Comparison of ENCODE assay signal across 8 cellular contexts in genomic region chr20:32485770-32486248, GRCh38.
A peak's percentile ranks its signal among the peaks of the same experiment; 100 is the strongest.
DNase-seq lines count a peak whose midpoint lies in the region; ATAC-seq, FAIRE-seq and TF ChIP-seq lines count a peak whose summit lies in the region.

No MANE protein-coding gene starts in this region.

- peaks cover 6% of the 10 kb centered on the region; the same call in 1 of the 2 replicates for H3K4me1 ChIP-seq in MM.1S (ENCODE audit: low read length)
- peaks cover 29 to 30% of the 10 kb centered on the region in 2 donors for H3K4me1 ChIP-seq in duodenal mucosa (ENCODE audit: control insufficient read depth in 1 of 2, insufficient read depth in 2 of 2, low read length in 2 of 2)

- H3K4me2 ChIP-seq in MM.1S (ENCODE audit: low read depth, low read length) = peak overlapping the region; percentile 96

- CTCF ChIA-PET in CD4-positive, alpha-beta T cell (lab: Charles Lee) = interaction anchor here (0.9 to 2.4 kb wide), 15 partner anchors 10 to 167 kb away, joined by 3 to 13 read pairs (median 5); no protein-coding TSS in a partner anchor

- H2AFZ ChIP-seq in MM.1S (ENCODE audit: low read length) = peak overlapping the region; percentile 39; the same call in 1 of the 2 replicates

- H4K20me1 ChIP-seq in MM.1S (ENCODE audit: insufficient read depth, low read length) = no peaks in the 10 kb centered on the region

- H3K36me3 Mint-ChIP-seq in CD4-positive, alpha-beta T cell (ENCODE audit: low read depth) = peaks cover 38% of the 10 kb centered on the region
- H3K36me3 Mint-ChIP-seq in neural crest cell (ENCODE audit: low read depth) = no peaks in the 10 kb centered on the region

- ATAC-seq in CD4-positive, alpha-beta T cell (ENCODE audit: poor library complexity) = no peak
- ATAC-seq in HG03039 (IDR thresholded peaks at IDR 0.05; ENCODE audit: unreplicated experiment) = no peak

- no peaks in the 10 kb centered on the region for H3K36me3 ChIP-seq in MM.1S (replicated peaks; ENCODE audit: insufficient read depth, low read length)
- no peaks in the 10 kb centered on the region for H3K36me3 ChIP-seq in duodenal mucosa (ENCODE audit: control insufficient read depth in 1 of 2, insufficient read depth in 2 of 2, low read length in 2 of 2)

- no peaks in the 10 kb centered on the region for H3K79me2 ChIP-seq in MM.1S (ENCODE audit: low read length)

- H3K27ac ChIP-seq in CD4-positive, alpha-beta T cell (ENCODE audit: low read depth, low read length) = peak overlapping the region; percentile 47
- H3K27ac ChIP-seq in MM.1S (ENCODE audit: low read length) (no peak overlapping the region), duodenal mucosa (ENCODE audit: low read depth, low read length) (peak overlapping the region; percentile 11)

- intact Hi-C loops in CD4-positive, alpha-beta T cell (cut with DNase I, micrococcal nuclease) = loop anchor here (1.0 to 5.0 kb wide), 7 partner anchors 23 to 379 kb away; partner anchors contain the start of genes ASXL1 (in 2 of the 2) and TM9SF4 (in 1 of the 2)

- no peaks in the 10 kb centered on the region for H3K27me3 Mint-ChIP-seq in CD4-positive, alpha-beta T cell
- H3K27me3 Mint-ChIP-seq in neural crest cell (ENCODE audit: low read depth) = peaks cover 6% of the 10 kb centered on the region

- H3K9ac ChIP-seq in MM.1S (ENCODE audit: low read length) (no peak overlapping the region), duodenal mucosa (ENCODE audit: low read depth in 1 of 2, low read length in 2 of 2) (peak overlapping the region; percentile 11 to 63)

- H3K27ac Mint-ChIP-seq in CD4-positive, alpha-beta T cell = peak overlapping the region; percentile 88
- H3K27ac Mint-ChIP-seq in neural crest cell (ENCODE audit: unreplicated experiment) = no peak overlapping the region

- peak overlapping the region; percentile 97 for H3K4me3 Mint-ChIP-seq in CD4-positive, alpha-beta T cell
- H3K4me3 Mint-ChIP-seq in neural crest cell = peak overlapping the region; percentile 93

- no peak for DNase-seq in CD4-positive, alpha-beta T cell
- DNase-seq in MM.1S (no peak), neural crest cell (ENCODE audit: low read depth, low spot score) (no peak), occipital lobe (lab: John Stamatoyannopoulos, UW) (no peak), LoVo (ENCODE audit: low spot score) (no peak), GM19239 (ENCODE audit: insufficient read length, low spot score) (no peak)

- H3K9me2 ChIP-seq in MM.1S (replicated peaks; ENCODE audit: insufficient read depth, low read length) = no peaks in the 10 kb centered on the region

- H3K9me3 Mint-ChIP-seq in CD4-positive, alpha-beta T cell = no peaks in the 10 kb centered on the region
- peaks cover 2% of the 10 kb centered on the region for H3K9me3 Mint-ChIP-seq in neural crest cell

- H3K4me3 ChIP-seq in MM.1S (ENCODE audit: low read length) (no peak overlapping the region), duodenal mucosa (ENCODE audit: low read depth in 1 of 2, low read length in 2 of 2) (peak overlapping the region; percentile 63 to 73)

- H3K27me3 ChIP-seq in CD4-positive, alpha-beta T cell (ENCODE audit: control insufficient read depth, insufficient read depth, low read length) = no peaks in the 10 kb centered on the region
- no peaks in the 10 kb centered on the region for H3K27me3 ChIP-seq in MM.1S (replicated peaks; ENCODE audit: insufficient read depth, low read length)
- H3K27me3 ChIP-seq in duodenal mucosa (ENCODE audit: control insufficient read depth in 1 of 2, insufficient read depth in 2 of 2, low read length in 2 of 2) = no peaks in the 10 kb centered on the region

- no peaks in the 10 kb centered on the region for H3K9me3 ChIP-seq in CD4-positive, alpha-beta T cell (ENCODE audit: control insufficient read depth, low read length)
- no peaks in the 10 kb centered on the region for H3K9me3 ChIP-seq in MM.1S (replicated peaks; ENCODE audit: insufficient read depth, low read length)
- H3K9me3 ChIP-seq in duodenal mucosa (ENCODE audit: control insufficient read depth in 1 of 2, low read length in 2 of 2) = no peaks in the 10 kb centered on the region

- H3K4me1 Mint-ChIP-seq in CD4-positive, alpha-beta T cell (ENCODE audit: low read depth) = peaks cover 54% of the 10 kb centered on the region
- peaks cover 29% of the 10 kb centered on the region for H3K4me1 Mint-ChIP-seq in neural crest cell

- POLR2A ChIA-PET in CD4-positive, alpha-beta T cell (lab: Charles Lee) = interaction anchor here (0.7 to 4.3 kb wide), 11 partner anchors 9 to 128 kb away, joined by 3 to 48 read pairs (median 5); partner anchors contain the start of gene ASXL1

- FAIRE-seq in GM19239 (lab: Jason Lieb, UNC) = no peak

- peaks cover 12% of the 10 kb centered on the region for H3F3A ChIP-seq in MM.1S (ENCODE audit: insufficient read depth, low read length)

- TF ChIP-seq CTCF in CD4-positive, alpha-beta T cell (IDR thresholded peaks at IDR 0.05) = no peak
- TF ChIP-seq CTCF in MM.1S (IDR thresholded peaks at IDR 0.05; ENCODE audit: low read length) = no peak
- no peak for TF ChIP-seq CTCF in neural crest cell (conservative IDR thresholded peaks at IDR 0.05)
